In the genomic region with DNA sequence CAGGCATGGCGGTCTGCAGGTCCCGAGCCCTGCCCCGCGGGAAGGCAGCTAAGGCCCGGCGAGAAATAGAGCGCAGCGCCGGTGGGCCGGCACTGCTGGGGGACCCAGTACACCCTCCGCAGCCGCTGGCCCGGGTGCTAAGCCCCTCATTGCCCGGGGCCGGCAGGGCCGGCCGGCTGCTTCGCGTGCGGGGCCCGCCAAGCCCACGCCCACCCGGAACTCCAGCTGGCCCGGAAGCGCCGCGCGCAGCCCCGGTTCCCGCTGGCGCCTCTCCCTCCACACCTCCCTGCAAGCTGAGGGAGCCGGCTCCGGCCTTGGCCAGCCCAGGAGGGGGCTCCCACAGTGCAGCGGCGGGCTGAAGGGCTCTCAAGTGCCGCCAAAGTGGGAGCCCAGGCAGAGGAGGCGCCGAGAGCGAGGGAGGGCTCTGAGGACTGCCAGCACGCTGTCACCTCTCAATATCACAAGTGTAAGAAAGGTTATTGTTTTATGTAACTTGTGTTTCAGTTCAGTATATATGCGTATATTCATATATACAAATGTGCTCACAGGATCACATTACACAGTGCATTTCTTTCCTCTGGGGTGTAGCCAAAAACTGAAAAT, we compare ENCODE assay signal across 1 cellular context.
A peak's percentile ranks its signal among the peaks of the same experiment; 100 is the strongest.
TF ChIP-seq lines count a peak whose summit lies in the region.

No MANE protein-coding gene starts in this region.

TF ChIP-seq in K562, 482 proteins besides CTCF, POLR2A, EP300 and RAD21 (continued from another document):
- TF ChIP-seq, protein P1, sequence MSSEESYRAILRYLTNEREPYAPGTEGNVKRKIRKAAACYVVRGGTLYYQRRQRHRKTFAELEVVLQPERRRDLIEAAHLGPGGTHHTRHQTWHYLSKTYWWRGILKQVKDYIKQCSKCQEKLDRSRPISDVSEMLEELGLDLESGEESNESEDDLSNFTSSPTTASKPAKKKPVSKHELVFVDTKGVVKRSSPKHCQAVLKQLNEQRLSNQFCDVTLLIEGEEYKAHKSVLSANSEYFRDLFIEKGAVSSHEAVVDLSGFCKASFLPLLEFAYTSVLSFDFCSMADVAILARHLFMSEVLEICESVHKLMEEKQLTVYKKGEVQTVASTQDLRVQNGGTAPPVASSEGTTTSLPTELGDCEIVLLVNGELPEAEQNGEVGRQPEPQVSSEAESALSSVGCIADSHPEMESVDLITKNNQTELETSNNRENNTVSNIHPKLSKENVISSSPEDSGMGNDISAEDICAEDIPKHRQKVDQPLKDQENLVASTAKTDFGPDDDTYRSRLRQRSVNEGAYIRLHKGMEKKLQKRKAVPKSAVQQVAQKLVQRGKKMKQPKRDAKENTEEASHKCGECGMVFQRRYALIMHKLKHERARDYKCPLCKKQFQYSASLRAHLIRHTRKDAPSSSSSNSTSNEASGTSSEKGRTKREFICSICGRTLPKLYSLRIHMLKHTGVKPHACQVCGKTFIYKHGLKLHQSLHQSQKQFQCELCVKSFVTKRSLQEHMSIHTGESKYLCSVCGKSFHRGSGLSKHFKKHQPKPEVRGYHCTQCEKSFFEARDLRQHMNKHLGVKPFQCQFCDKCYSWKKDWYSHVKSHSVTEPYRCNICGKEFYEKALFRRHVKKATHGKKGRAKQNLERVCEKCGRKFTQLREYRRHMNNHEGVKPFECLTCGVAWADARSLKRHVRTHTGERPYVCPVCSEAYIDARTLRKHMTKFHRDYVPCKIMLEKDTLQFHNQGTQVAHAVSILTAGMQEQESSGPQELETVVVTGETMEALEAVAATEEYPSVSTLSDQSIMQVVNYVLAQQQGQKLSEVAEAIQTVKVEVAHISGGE (CRISPR knock-in tag; IDR thresholded peaks at IDR 0.05), result peak in 1 of 3 experiments; percentile 20; a peak in 1 of 6 replicates
- peak; percentile 43; the same call in 1 of the 2 replicates for TF ChIP-seq PHF8 (IDR thresholded peaks at IDR 0.05; ENCODE audit: borderline replicate concordance, low read length)
- peak; percentile 44; the same call in 1 of the 2 replicates for TF ChIP-seq SUPT5H (IDR thresholded peaks at IDR 0.05)
- peak; percentile 23; the same call in 1 of the 2 replicates for TF ChIP-seq ETV5 (CRISPR knock-in tag; IDR thresholded peaks at IDR 0.05; ENCODE audit: low read depth)
- TF ChIP-seq, protein P2, sequence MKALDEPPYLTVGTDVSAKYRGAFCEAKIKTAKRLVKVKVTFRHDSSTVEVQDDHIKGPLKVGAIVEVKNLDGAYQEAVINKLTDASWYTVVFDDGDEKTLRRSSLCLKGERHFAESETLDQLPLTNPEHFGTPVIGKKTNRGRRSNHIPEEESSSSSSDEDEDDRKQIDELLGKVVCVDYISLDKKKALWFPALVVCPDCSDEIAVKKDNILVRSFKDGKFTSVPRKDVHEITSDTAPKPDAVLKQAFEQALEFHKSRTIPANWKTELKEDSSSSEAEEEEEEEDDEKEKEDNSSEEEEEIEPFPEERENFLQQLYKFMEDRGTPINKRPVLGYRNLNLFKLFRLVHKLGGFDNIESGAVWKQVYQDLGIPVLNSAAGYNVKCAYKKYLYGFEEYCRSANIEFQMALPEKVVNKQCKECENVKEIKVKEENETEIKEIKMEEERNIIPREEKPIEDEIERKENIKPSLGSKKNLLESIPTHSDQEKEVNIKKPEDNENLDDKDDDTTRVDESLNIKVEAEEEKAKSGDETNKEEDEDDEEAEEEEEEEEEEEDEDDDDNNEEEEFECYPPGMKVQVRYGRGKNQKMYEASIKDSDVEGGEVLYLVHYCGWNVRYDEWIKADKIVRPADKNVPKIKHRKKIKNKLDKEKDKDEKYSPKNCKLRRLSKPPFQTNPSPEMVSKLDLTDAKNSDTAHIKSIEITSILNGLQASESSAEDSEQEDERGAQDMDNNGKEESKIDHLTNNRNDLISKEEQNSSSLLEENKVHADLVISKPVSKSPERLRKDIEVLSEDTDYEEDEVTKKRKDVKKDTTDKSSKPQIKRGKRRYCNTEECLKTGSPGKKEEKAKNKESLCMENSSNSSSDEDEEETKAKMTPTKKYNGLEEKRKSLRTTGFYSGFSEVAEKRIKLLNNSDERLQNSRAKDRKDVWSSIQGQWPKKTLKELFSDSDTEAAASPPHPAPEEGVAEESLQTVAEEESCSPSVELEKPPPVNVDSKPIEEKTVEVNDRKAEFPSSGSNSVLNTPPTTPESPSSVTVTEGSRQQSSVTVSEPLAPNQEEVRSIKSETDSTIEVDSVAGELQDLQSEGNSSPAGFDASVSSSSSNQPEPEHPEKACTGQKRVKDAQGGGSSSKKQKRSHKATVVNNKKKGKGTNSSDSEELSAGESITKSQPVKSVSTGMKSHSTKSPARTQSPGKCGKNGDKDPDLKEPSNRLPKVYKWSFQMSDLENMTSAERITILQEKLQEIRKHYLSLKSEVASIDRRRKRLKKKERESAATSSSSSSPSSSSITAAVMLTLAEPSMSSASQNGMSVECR (CRISPR knock-in tag; IDR thresholded peaks at IDR 0.05), result peak; percentile 44; the same call in 1 of the 2 replicates
- TF ChIP-seq POLR2G (IDR thresholded peaks at IDR 0.05; ENCODE audit: low read depth, low read length), result peak; percentile 82
- TF ChIP-seq EGR1 (conservative IDR thresholded peaks at IDR 0.05), result 0 out of 2 replicates have a peak, but pooled peaks have one; percentile 12
- TF ChIP-seq, protein P3, sequence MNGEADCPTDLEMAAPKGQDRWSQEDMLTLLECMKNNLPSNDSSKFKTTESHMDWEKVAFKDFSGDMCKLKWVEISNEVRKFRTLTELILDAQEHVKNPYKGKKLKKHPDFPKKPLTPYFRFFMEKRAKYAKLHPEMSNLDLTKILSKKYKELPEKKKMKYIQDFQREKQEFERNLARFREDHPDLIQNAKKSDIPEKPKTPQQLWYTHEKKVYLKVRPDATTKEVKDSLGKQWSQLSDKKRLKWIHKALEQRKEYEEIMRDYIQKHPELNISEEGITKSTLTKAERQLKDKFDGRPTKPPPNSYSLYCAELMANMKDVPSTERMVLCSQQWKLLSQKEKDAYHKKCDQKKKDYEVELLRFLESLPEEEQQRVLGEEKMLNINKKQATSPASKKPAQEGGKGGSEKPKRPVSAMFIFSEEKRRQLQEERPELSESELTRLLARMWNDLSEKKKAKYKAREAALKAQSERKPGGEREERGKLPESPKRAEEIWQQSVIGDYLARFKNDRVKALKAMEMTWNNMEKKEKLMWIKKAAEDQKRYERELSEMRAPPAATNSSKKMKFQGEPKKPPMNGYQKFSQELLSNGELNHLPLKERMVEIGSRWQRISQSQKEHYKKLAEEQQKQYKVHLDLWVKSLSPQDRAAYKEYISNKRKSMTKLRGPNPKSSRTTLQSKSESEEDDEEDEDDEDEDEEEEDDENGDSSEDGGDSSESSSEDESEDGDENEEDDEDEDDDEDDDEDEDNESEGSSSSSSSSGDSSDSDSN (IDR thresholded peaks at IDR 0.05; ENCODE audit: borderline replicate concordance in 1 of 2, low read depth in 2 of 2, low read length in 2 of 2), result peak; percentile 29 to 79; a peak in 2 of 4 replicates
- peak; percentile 71 for TF ChIP-seq ELF1 (tag; IDR thresholded peaks at IDR 0.05)
- TF ChIP-seq MAZ (CRISPR knock-in tag; conservative IDR thresholded peaks at IDR 0.05 in 1 of 2, IDR thresholded peaks at IDR 0.05 in 1 of 2), result 0 out of 4 replicates have a peak, but pooled peaks of 1 of the 2 experiments have one; percentile 25
- peak; percentile 77 for TF ChIP-seq RBFOX2 (IDR thresholded peaks at IDR 0.05; ENCODE audit: low read depth, low read length)
- TF ChIP-seq ZFX (CRISPR knock-in tag; IDR thresholded peaks at IDR 0.05), result peak; percentile 33; the same call in 1 of the 2 replicates
- peak; percentile 60 for TF ChIP-seq ZBTB8A (IDR thresholded peaks at IDR 0.05; ENCODE audit: partially characterized antibody)
- TF ChIP-seq, protein P4, sequence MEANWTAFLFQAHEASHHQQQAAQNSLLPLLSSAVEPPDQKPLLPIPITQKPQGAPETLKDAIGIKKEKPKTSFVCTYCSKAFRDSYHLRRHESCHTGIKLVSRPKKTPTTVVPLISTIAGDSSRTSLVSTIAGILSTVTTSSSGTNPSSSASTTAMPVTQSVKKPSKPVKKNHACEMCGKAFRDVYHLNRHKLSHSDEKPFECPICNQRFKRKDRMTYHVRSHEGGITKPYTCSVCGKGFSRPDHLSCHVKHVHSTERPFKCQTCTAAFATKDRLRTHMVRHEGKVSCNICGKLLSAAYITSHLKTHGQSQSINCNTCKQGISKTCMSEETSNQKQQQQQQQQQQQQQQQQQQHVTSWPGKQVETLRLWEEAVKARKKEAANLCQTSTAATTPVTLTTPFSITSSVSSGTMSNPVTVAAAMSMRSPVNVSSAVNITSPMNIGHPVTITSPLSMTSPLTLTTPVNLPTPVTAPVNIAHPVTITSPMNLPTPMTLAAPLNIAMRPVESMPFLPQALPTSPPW (CRISPR knock-in tag; IDR thresholded peaks at IDR 0.05), result peak; percentile 17; the same call in 1 of the 2 replicates
- TF ChIP-seq NRF1 (conservative IDR thresholded peaks at IDR 0.05 in 1 of 2, IDR thresholded peaks at IDR 0.05 in 1 of 2), result peak; percentile 61 to 63
- TF ChIP-seq TAF1 (IDR thresholded peaks at IDR 0.05; ENCODE audit: control insufficient read depth, extremely low read depth, insufficient read depth, low read length, severe bottlenecking), result peak; percentile 13
- TF ChIP-seq CXXC5 (CRISPR knock-in tag; IDR thresholded peaks at IDR 0.05), result peak; percentile 24; the same call in 1 of the 2 replicates
- peak; percentile 65 for TF ChIP-seq GABPA (tag; conservative IDR thresholded peaks at IDR 0.05; ENCODE audit: low read depth)
- TF ChIP-seq GATAD2B (IDR thresholded peaks at IDR 0.05; ENCODE audit: borderline replicate concordance), result 0 out of 2 replicates have a peak, but pooled peaks have one; percentile 41
